ENCODE assay signal across 10 cellular contexts in the genomic region with DNA sequence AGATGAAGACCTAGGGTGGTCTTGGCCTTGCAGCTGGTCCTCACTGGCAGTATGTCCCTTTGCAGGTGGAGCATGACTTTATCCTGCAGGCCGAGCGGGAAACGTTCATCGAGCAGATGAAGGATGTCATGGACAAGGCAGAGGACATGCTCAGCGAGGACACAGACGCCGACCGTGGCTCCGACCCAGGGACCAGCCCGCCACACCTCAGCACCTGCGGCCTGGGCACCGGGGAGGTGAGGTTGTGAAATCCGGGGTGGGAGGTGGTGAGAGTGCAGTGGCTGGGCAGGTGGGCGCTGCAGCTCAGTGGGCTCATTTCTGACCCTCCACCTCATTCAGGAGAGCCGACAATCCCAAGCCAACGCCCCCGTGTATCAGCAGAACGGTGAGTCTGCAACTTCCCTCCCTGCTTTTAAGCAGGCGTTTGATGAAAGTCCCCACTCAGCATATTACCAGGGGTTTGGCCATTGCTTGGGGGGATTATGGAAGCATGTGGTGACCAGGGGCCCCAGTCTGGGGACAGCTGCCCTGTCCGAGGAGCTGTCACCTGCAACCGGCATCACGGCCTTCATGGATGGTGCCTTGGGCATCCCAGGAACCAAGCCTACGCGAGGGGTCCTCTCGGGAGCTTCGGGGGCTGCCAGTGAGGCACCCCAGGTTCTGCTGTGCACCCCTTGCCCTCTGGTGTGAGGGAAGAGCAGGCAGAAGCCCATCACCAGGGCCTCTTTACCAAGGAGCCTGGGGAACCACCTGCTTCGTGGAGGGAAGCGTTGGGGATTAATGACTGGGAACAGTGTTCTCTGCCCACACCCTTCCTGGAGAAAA.
DNase-seq lines count a peak whose midpoint lies in the region; ATAC-seq and TF ChIP-seq lines count a peak whose summit lies in the region.
"Had no signal": no experiment of that assay in that cellular context is flagged by ENCODE, and none has a peak within 500 bp of the region (broad histone marks: within the 10 kb centered on the region; RNA-seq: fewer than 3 reads in every experiment).

No MANE protein-coding gene starts in this region.

- H3K27me3 ChIP-seq in Peyer's patch (no peaks in the 10 kb centered on the region), lower lobe of right lung (ENCODE audit: low read depth) (peaks cover 6% of the 10 kb centered on the region), stomach (no peaks in the 10 kb centered on the region)
- H3K27me3 ChIP-seq: uterus had no signal

- H3K27ac ChIP-seq in Peyer's patch (peak overlapping the region in 3 of 4 donors; percentile 39 to 57 (median 57)), lower lobe of right lung (no peak overlapping the region), stomach (peak overlapping the region in 4 of 5 donors; percentile 39 to 53 (median 48))
- H3K27ac ChIP-seq: uterus had no signal

- in situ Hi-C loops in G401 (cut with HindIII; ENCODE audit: low sequenced_read_pairs), result no loop called here

- no peaks in the 10 kb centered on the region for H3K9me3 ChIP-seq in Peyer's patch
- no peaks in the 10 kb centered on the region for H3K9me3 ChIP-seq in lower lobe of right lung
- H3K9me3 ChIP-seq in stomach, result no peaks in the 10 kb centered on the region

- H3K4me3 ChIP-seq in Peyer's patch, result peak overlapping the region in 1 of 4 donors; percentile 6
- no peak overlapping the region for H3K4me3 ChIP-seq in lower lobe of right lung
- peak overlapping the region in 1 of 4 donors; percentile 19 for H3K4me3 ChIP-seq in stomach
- H3K4me3 ChIP-seq: uterus had no signal

- H3K4me1 ChIP-seq in Peyer's patch, result peaks cover 3 to 12% (median 8%) of the 10 kb centered on the region in 4 donors
- H3K4me1 ChIP-seq in lower lobe of right lung, result no peaks in the 10 kb centered on the region
- peaks cover under 1 to 26% (median 14%) of the 10 kb centered on the region in 4 donors for H3K4me1 ChIP-seq in stomach
- H3K4me1 ChIP-seq: uterus had no signal

- no peak for TF ChIP-seq CTCF in Peyer's patch (IDR thresholded peaks at IDR 0.05)
- no peak for TF ChIP-seq CTCF in lower lobe of right lung (IDR thresholded peaks at IDR 0.05)
- TF ChIP-seq CTCF in stomach (IDR thresholded peaks at IDR 0.05), result no peak

- WGBS in stomach, 5 donors, result 82 to 94% (median 89%) methylated on average over 9 to 28 of the region's 28 CpGs

- peak; percentile 49 for DNase-seq in activated CD8-positive, alpha-beta memory T cell treated with anti-CD3 and anti-CD28 coated beads for 24 hours
- DNase-seq in activated CD8-positive, alpha-beta memory T cell treated with anti-CD3 and anti-CD28 coated beads, Interleukin-2, amount 50 U/mL, for 48 hours, result no peak
- DNase-seq in Peyer's patch, result peak; percentile 16 to 48 (median 31)
- peak; percentile 45 for DNase-seq in lower lobe of right lung
- peak; percentile 25 for DNase-seq in stomach
- DNase-seq in G401 (ENCODE audit: low spot score), result no peak
- DNase-seq in HT-29 (ENCODE audit: low spot score), result no peak
- DNase-seq: nucleus accumbens, uterus had no signal

- no peak for TF ChIP-seq EP300 in stomach (IDR thresholded peaks at IDR 0.05)

- ATAC-seq in lower lobe of right lung, result no peak
- no peak for ATAC-seq in GM21447 (IDR thresholded peaks at IDR 0.05; ENCODE audit: unreplicated experiment)

- intact Hi-C loops in lower lobe of right lung (cut with DNase I), result no loop called here
- intact Hi-C loops in stomach (cut with DNase I; ENCODE audit: low total_unique reads), result no loop called here

- H3K36me3 ChIP-seq in Peyer's patch (peaks cover 0 to 32% (median 0%) of the 10 kb centered on the region in 3 donors), lower lobe of right lung (no peaks in the 10 kb centered on the region), stomach (peaks cover 0 to 52% (median 15%) of the 10 kb centered on the region in 4 donors)
- H3K36me3 ChIP-seq: uterus had no signal

- TF ChIP-seq POLR2A in Peyer's patch (IDR thresholded peaks at IDR 0.05) (no peak), stomach (IDR thresholded peaks at IDR 0.05) (no peak)

Comparison
In these comparisons a context has a peak if more than half of its experiments do, and no peak if none do; other contexts are left out.
1. DNase-seq: peak in activated CD8-positive, alpha-beta memory T cell treated with anti-CD3 and anti-CD28 coated beads for 24 hours (single experiment), Peyer's patch (3 of 3), lower lobe of right lung (single experiment) and stomach (single experiment); none in activated CD8-positive, alpha-beta memory T cell treated with anti-CD3 and anti-CD28 coated beads, Interleukin-2, amount 50 U/mL, for 48 hours (single experiment), G401 (single experiment) and HT-29 (single experiment).